ENCODE assay signal across 11 cellular contexts in genomic region chrX:42119076-42119475, GRCh38.
DNase-seq lines count a peak whose midpoint lies in the region; ATAC-seq, FAIRE-seq and TF ChIP-seq lines count a peak whose summit lies in the region.
"Had no signal": no experiment of that assay in that cellular context is flagged by ENCODE, and none has a peak within 500 bp of the region (broad histone marks: within the 10 kb centered on the region; RNA-seq: fewer than 3 reads in every experiment).

No MANE protein-coding gene starts in this region.

- H3K9ac ChIP-seq in astrocyte (ENCODE audit: low read length) (no peak overlapping the region), HepG2 (ENCODE audit: insufficient read depth, low read depth, low read length) (no peak overlapping the region)

- 0 out of 4 replicates have a peak, but pooled peaks of 1 of the 2 experiments have one; percentile 14 for TF ChIP-seq EP300 in HepG2 (IDR thresholded peaks at IDR 0.05; ENCODE audit: low read depth in 2 of 2, low read length in 2 of 2)
- TF ChIP-seq EP300 in HepG2 (CRISPR knock-in tag; IDR thresholded peaks at IDR 0.05; ENCODE audit: borderline replicate concordance), result no peak

- WGBS in HepG2 (ENCODE audit: low lambda C conversion rate), result 44% methylated on average over 1 of the region's 1 CpG
- WGBS in testis, 2 donors, result 83 to 85% methylated on average over 1 of the region's 1 CpG

- H3K27me3 ChIP-seq in astrocyte (ENCODE audit: insufficient read depth, low read length), result no peaks in the 10 kb centered on the region
- H3K27me3 ChIP-seq in HepG2 (ENCODE audit: control insufficient read depth in 1 of 2, insufficient read depth in 2 of 2, low read length in 2 of 2), result no peaks in the 10 kb centered on the region
- no peaks in the 10 kb centered on the region for H3K27me3 ChIP-seq in testis

- no peak for TF ChIP-seq RAD21 in HepG2 (CRISPR knock-in tag; IDR thresholded peaks at IDR 0.05)

- H3K79me2 ChIP-seq in astrocyte (ENCODE audit: insufficient read depth, low read length) (no peaks in the 10 kb centered on the region), HepG2 (ENCODE audit: insufficient read depth, low read length) (no peaks in the 10 kb centered on the region)

- intact Hi-C loops in HepG2 (cut with micrococcal nuclease; ENCODE audit: unreplicated experiment) (no loop called here), posterior vena cava (cut with DNase I) (no loop called here), testis (cut with DNase I; ENCODE audit: low total_unique reads) (no loop called here)

- H2AFZ ChIP-seq in astrocyte (ENCODE audit: low read depth, low read length) (no peak overlapping the region), HepG2 (ENCODE audit: low read length) (no peak overlapping the region)

- no peak overlapping the region for H3K27ac Mint-ChIP-seq in astrocyte (ENCODE audit: unreplicated experiment)
- H3K27ac Mint-ChIP-seq in HFFc6, result no peak overlapping the region

- H3K36me3 Mint-ChIP-seq in astrocyte (ENCODE audit: low read depth, unreplicated experiment) (no peaks in the 10 kb centered on the region), HFFc6 (ENCODE audit: low read depth) (no peaks in the 10 kb centered on the region)

- TF ChIP-seq POLR2A in HepG2 (IDR thresholded peaks at IDR 0.05; ENCODE audit: insufficient read depth in 1 of 2, low read depth in 2 of 2, low read length in 2 of 2) (no peak), testis (IDR thresholded peaks at IDR 0.05) (no peak)

- no peaks in the 10 kb centered on the region for H3K36me3 ChIP-seq in astrocyte (ENCODE audit: insufficient read depth, low read length)
- no peaks in the 10 kb centered on the region for H3K36me3 ChIP-seq in HepG2 (replicated peaks in 1 of 2; ENCODE audit: control insufficient read depth in 1 of 2, insufficient read depth in 2 of 2, low read length in 2 of 2)
- no peaks in the 10 kb centered on the region for H3K36me3 ChIP-seq in testis (ENCODE audit: low read depth, missing control alignments)

- H3K4me1 Mint-ChIP-seq in astrocyte (ENCODE audit: low read depth, unreplicated experiment), result peaks cover 2% of the 10 kb centered on the region
- peaks cover 5% of the 10 kb centered on the region; the same call in 1 of the 2 replicates for H3K4me1 Mint-ChIP-seq in HFFc6 (ENCODE audit: low read depth)

- BruUV-seq in HepG2 (replicated peaks; lab: Mats Ljungman, UMichigan), result no TSS peak

- peak; percentile 40 for DNase-seq in ELF-1 (ENCODE audit: low read depth, low spot score)
- DNase-seq in NCI-H2029 treated with DMSO at 0.1 percent for 48 hours (lab: John Stamatoyannopoulos, UW), result peak; percentile 54
- DNase-seq in astrocyte (ENCODE audit: low read depth), result peak; percentile 68
- peak; percentile 81 for DNase-seq in HepG2 (ENCODE audit: low spot score)
- DNase-seq in posterior vena cava (ENCODE audit: low spot score), result no peak
- DNase-seq in HFFc6, result no peak
- DNase-seq in testis, result no peak
- DNase-seq: activated CD4-positive, alpha-beta T cell treated with anti-CD3 and anti-CD28 coated beads for 4 hours; amygdala; stimulated activated CD8-positive, alpha-beta memory T cell treated with anti-CD3 and anti-CD28 coated beads, Interleukin-4, amount 100 ng/mL, for 48 hours had no signal

- H3K4me3 ChIP-seq in astrocyte (ENCODE audit: insufficient read depth, low read depth, low read length) (no peak overlapping the region), HepG2 (replicated peaks in 1 of 3; ENCODE audit: insufficient read depth in 1 of 3, low read depth in 2 of 3, low read length in 3 of 3) (no peak overlapping the region), testis (no peak overlapping the region)

- H3K27me3 Mint-ChIP-seq in astrocyte (ENCODE audit: low read depth, unreplicated experiment) (no peaks in the 10 kb centered on the region), HFFc6 (ENCODE audit: insufficient read depth) (peaks cover 1% of the 10 kb centered on the region; the same call in 1 of the 2 replicates)

- POLR2A ChIA-PET in HepG2 (lab: Yijun Ruan, JAX), result no interaction called here

- no peaks in the 10 kb centered on the region for H3K9me3 ChIP-seq in astrocyte (ENCODE audit: insufficient read depth, low read depth, low read length)
- H3K9me3 ChIP-seq in HepG2 (ENCODE audit: low read length), result no peaks in the 10 kb centered on the region
- no peaks in the 10 kb centered on the region for H3K9me3 ChIP-seq in testis

- H3K4me3 Mint-ChIP-seq in astrocyte (ENCODE audit: unreplicated experiment), result no peak overlapping the region
- H3K4me3 Mint-ChIP-seq in HFFc6, result no peak overlapping the region

- no peak overlapping the region for H3K4me2 ChIP-seq in astrocyte (ENCODE audit: low read length)
- no peak overlapping the region for H3K4me2 ChIP-seq in HepG2 (ENCODE audit: low read depth, low read length)

- H3K4me1 ChIP-seq in astrocyte (ENCODE audit: insufficient read depth, low read length) (no peaks in the 10 kb centered on the region), HepG2 (ENCODE audit: insufficient read depth, low read length) (no peaks in the 10 kb centered on the region), testis (no peaks in the 10 kb centered on the region)

- no peak for TF ChIP-seq CTCF in astrocyte (IDR thresholded peaks at IDR 0.05; ENCODE audit: insufficient read depth, low read depth, low read length)
- TF ChIP-seq CTCF in HepG2 (CRISPR knock-in tag; IDR thresholded peaks at IDR 0.05), result no peak
- no peak for TF ChIP-seq CTCF in HFFc6 (IDR thresholded peaks at IDR 0.05)
- no peak for TF ChIP-seq CTCF in testis (IDR thresholded peaks at IDR 0.05)

- in situ Hi-C loops in HepG2 (cut with HindIII; ENCODE audit: extremely low pct_ligation_motif_present, low pct_unique_long_range_greater_than_20kb), result no loop called here

- FAIRE-seq in astrocyte (lab: Jason Lieb, UNC), result peak; percentile 85
- peak; percentile 55 for FAIRE-seq in HepG2 (lab: Jason Lieb, UNC)

- H4K20me1 ChIP-seq in astrocyte (ENCODE audit: insufficient read depth, low read length), result no peaks in the 10 kb centered on the region
- H4K20me1 ChIP-seq in HepG2 (ENCODE audit: insufficient read depth, low read length), result no peaks in the 10 kb centered on the region

- ATAC-seq in HepG2 (peak; percentile 57), GM21360 (IDR thresholded peaks at IDR 0.05; ENCODE audit: unreplicated experiment) (no peak)

- H3K9me3 Mint-ChIP-seq in astrocyte (ENCODE audit: unreplicated experiment) (no peaks in the 10 kb centered on the region), HFFc6 (no peaks in the 10 kb centered on the region)

- no peak overlapping the region for H3K27ac ChIP-seq in astrocyte (ENCODE audit: low read depth, low read length)
- H3K27ac ChIP-seq in HepG2 (ENCODE audit: extremely low read length, insufficient read depth, low read length), result no peak overlapping the region
- no peak overlapping the region for H3K27ac ChIP-seq in testis

- CTCF ChIA-PET in HepG2 (lab: Yijun Ruan, JAX; ENCODE audit: low intra/inter-chr PET ratio, low total read pairs), result no interaction called here

TF ChIP-seq in HepG2, 621 proteins besides CTCF, POLR2A, EP300 and RAD21 (continues in another document):
- TF ChIP-seq CBX2 (IDR thresholded peaks at IDR 0.05; ENCODE audit: low read depth, low read length), result no peak
- TF ChIP-seq CBX2 (CRISPR knock-in tag; IDR thresholded peaks at IDR 0.05; ENCODE audit: low read depth), result no peak
- peak; percentile 64; the same call in 1 of the 2 replicates for TF ChIP-seq SOX5 (CRISPR knock-in tag; IDR thresholded peaks at IDR 0.05; ENCODE audit: borderline replicate concordance)
- TF ChIP-seq, protein P1, sequence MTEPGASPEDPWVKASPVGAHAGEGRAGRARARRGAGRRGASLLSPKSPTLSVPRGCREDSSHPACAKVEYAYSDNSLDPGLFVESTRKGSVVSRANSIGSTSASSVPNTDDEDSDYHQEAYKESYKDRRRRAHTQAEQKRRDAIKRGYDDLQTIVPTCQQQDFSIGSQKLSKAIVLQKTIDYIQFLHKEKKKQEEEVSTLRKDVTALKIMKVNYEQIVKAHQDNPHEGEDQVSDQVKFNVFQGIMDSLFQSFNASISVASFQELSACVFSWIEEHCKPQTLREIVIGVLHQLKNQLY (CRISPR knock-in tag; IDR thresholded peaks at IDR 0.05), result no peak
- TF ChIP-seq ZNF530 (CRISPR knock-in tag; IDR thresholded peaks at IDR 0.05; ENCODE audit: low read depth), result no peak
- no peak for TF ChIP-seq ZNF20 (CRISPR knock-in tag; IDR thresholded peaks at IDR 0.05)
- no peak for TF ChIP-seq ZNF543 (CRISPR knock-in tag; IDR thresholded peaks at IDR 0.05)
- TF ChIP-seq, protein P2, sequence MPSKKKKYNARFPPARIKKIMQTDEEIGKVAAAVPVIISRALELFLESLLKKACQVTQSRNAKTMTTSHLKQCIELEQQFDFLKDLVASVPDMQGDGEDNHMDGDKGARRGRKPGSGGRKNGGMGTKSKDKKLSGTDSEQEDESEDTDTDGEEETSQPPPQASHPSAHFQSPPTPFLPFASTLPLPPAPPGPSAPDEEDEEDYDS (CRISPR knock-in tag; IDR thresholded peaks at IDR 0.05), result no peak
- TF ChIP-seq RARG (CRISPR knock-in tag; IDR thresholded peaks at IDR 0.05; ENCODE audit: low read depth), result no peak
- TF ChIP-seq BCL6 (CRISPR knock-in tag; IDR thresholded peaks at IDR 0.05), result 0 out of 2 replicates have a peak, but pooled peaks have one; percentile 27
- no peak for TF ChIP-seq MIER2 (CRISPR knock-in tag; IDR thresholded peaks at IDR 0.05)
- TF ChIP-seq ZSCAN25 (CRISPR knock-in tag; IDR thresholded peaks at IDR 0.05), result no peak
- TF ChIP-seq JUND (CRISPR knock-in tag; IDR thresholded peaks at IDR 0.05), result peak; percentile 62; the same call in 1 of the 2 replicates
- TF ChIP-seq ZNF724P (CRISPR knock-in tag; IDR thresholded peaks at IDR 0.05; ENCODE audit: borderline replicate concordance), result no peak
- TF ChIP-seq, protein P3, sequence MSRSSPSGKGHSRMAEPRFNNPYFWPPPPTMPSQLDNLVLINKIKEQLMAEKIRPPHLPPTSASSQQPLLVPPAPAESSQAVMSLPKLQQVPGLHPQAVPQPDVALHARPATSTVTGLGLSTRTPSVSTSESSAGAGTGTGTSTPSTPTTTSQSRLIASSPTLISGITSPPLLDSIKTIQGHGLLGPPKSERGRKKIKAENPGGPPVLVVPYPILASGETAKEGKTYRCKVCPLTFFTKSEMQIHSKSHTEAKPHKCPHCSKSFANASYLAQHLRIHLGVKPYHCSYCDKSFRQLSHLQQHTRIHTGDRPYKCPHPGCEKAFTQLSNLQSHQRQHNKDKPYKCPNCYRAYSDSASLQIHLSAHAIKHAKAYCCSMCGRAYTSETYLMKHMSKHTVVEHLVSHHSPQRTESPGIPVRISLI (CRISPR knock-in tag; IDR thresholded peaks at IDR 0.05; ENCODE audit: borderline replicate concordance), result no peak
- TF ChIP-seq ADNP (CRISPR knock-in tag; IDR thresholded peaks at IDR 0.05), result no peak
- TF ChIP-seq AKAP8 (CRISPR knock-in tag; IDR thresholded peaks at IDR 0.05), result no peak
- no peak for TF ChIP-seq DNMT3B (CRISPR knock-in tag; conservative IDR thresholded peaks at IDR 0.05)
- TF ChIP-seq SOX13 (IDR thresholded peaks at IDR 0.05), result no peak
- peak in 1 of 2 experiments; percentile 77; a peak in 2 of 4 replicates for TF ChIP-seq SOX13 (CRISPR knock-in tag; conservative IDR thresholded peaks at IDR 0.05 in 1 of 2, IDR thresholded peaks at IDR 0.05 in 1 of 2)
- peak; percentile 61; the same call in 1 of the 2 replicates for TF ChIP-seq FOXA3 (CRISPR knock-in tag; IDR thresholded peaks at IDR 0.05)
- TF ChIP-seq STAT5B (CRISPR knock-in tag; IDR thresholded peaks at IDR 0.05), result no peak

Comparison
In these comparisons a context has a peak if more than half of its experiments do, and no peak if none do; other contexts are left out.
1. DNase-seq: peak in ELF-1 (single experiment), NCI-H2029 treated with DMSO at 0.1 percent for 48 hours (single experiment), astrocyte (single experiment) and HepG2 (single experiment); none in posterior vena cava (single experiment), HFFc6 (single experiment) and testis (single experiment).